ENCODE assay signal across 38 cellular contexts in the genomic region with DNA sequence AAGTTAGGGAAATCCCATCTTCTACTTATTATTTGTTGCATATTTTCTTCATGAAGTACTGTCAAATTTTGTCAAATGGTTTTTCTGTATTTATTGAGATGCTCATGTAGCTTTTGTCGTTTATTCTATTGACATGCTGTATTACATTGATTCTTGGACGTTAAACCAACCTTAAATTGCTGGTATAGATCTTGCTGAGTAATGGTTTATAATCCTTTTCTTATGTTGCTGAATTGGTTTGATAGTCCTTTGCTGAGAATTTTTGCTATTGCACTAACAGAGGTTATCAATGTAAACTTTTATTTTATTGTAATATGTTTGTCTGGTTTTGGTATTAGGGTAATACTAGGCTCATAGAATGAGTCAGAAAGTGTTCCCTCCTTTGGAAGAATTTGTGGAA. TPM values are rescaled to one million over a fixed set of nuclear protein-coding genes. Genes with fewer than 3 reads are reported as not detected.
"Had no signal": no experiment of that assay in that cellular context is flagged by ENCODE, and none has a peak within 500 bp of the region (broad histone marks: within the 10 kb centered on the region; RNA-seq: fewer than 3 reads in every experiment).

No MANE protein-coding gene starts in this region.

- H3K4me1 ChIP-seq: adrenal gland, ascending aorta, body of pancreas, breast epithelium had no signal

- H3K9me3 ChIP-seq: ascending aorta, body of pancreas, breast epithelium had no signal

- H3K27me3 ChIP-seq: adrenal gland, ascending aorta, body of pancreas, brain microvascular endothelial cell, breast epithelium had no signal

- ATAC-seq: activated naive CD4-positive, alpha-beta T cell treated with anti-CD3 and anti-CD28 coated beads, Interleukin-2, amount 50 U/mL, for 72 hours; activated naive CD8-positive, alpha-beta T cell treated with anti-CD3 and anti-CD28 coated beads, Interleukin-2, amount 50 U/mL, for 24 hours; activated T-cell treated with anti-CD3 and anti-CD28 coated beads, Interleukin-2, amount 50 U/mL, for 4 hours; activated T-cell treated with anti-CD3 and anti-CD28 coated beads, Interleukin-2, amount 50 U/mL, for 72 hours; activated T-helper 17 cell treated with anti-CD3 and anti-CD28 coated beads, Interleukin-2, amount 50 U/mL, for 72 hours; body of pancreas had no signal

- H3K4me3 ChIP-seq: adrenal gland, ascending aorta, body of pancreas, breast epithelium, cardiac muscle cell had no signal

- H3K27ac ChIP-seq: adrenal gland, ascending aorta, body of pancreas, brain microvascular endothelial cell, breast epithelium, cardiac muscle cell had no signal

- FAIRE-seq: astrocyte, bronchial epithelial cell had no signal

- DNase-seq: activated effector memory CD4-positive, alpha-beta T cell treated with anti-CD3 and anti-CD28 coated beads, Interleukin-2, amount 50 U/mL, for 16 hours; activated effector memory CD4-positive, alpha-beta T cell treated with Interleukin-2 at 50 U/mL for 16 hours; activated gamma-delta T cell; activated gamma-delta T cell treated with Interleukin-2 at 50 U/mL for 16 hours; activated naive CD4-positive, alpha-beta T cell; activated naive CD4-positive, alpha-beta T cell treated with anti-CD3 and anti-CD28 coated beads for 36 hours; activated naive CD4-positive, alpha-beta T cell treated with anti-CD3 and anti-CD28 coated beads, Interleukin-2, amount 10 ng/mL, durations not matched to agents 7 days and 5 days; activated naive CD4-positive, alpha-beta T cell treated with anti-CD3 and anti-CD28 coated beads, Interleukin-2, amount 50 U/mL, for 16 hours; activated naive CD4-positive, alpha-beta T cell treated with Interleukin-2 at 50 U/mL for 16 hours; activated naive CD8-positive, alpha-beta T cell treated with anti-CD3 and anti-CD28 coated beads for 36 hours; activated naive CD8-positive, alpha-beta T cell treated with anti-CD3 and anti-CD28 coated beads, Interleukin-2, amount 10 ng/mL, durations not matched to agents 7 days and 5 days; activated naive CD8-positive, alpha-beta T cell treated with anti-CD3 and anti-CD28 coated beads, Interleukin-2, amount 50 U/mL, for 24 hours; activated T-cell treated with anti-CD3 and anti-CD28 coated beads, Interleukin-2, amount 50 U/mL, for 1 hour; activated T-cell treated with anti-CD3 and anti-CD28 coated beads, Interleukin-2, amount 50 U/mL, for 24 hours; activated T-cell treated with anti-CD3 and anti-CD28 coated beads, Interleukin-2, amount 50 U/mL, for 4 hours; activated T-cell treated with anti-CD3 and anti-CD28 coated beads, Interleukin-2, amount 50 U/mL, for 48 hours; activated T-cell treated with anti-CD3 and anti-CD28 coated beads, Interleukin-2, amount 50 U/mL, for 72 hours; adrenal gland; amniotic stem cell; amygdala; anterior cingulate cortex; aorta; body of pancreas; brain microvascular endothelial cell; caudate nucleus; central memory CD4-positive, alpha-beta T cell; cerebellar nuclear complex had no signal

- H3K36me3 ChIP-seq: adrenal gland, ascending aorta, brain microvascular endothelial cell, breast epithelium, cardiac muscle cell had no signal

RNA-seq across cellular contexts. Expression of gene COL6A5, which starts 54.3 kb away (rescaled TPM):
- total RNA-seq: activated naive CD4-positive, alpha-beta T cell treated with anti-CD3 and anti-CD28 coated beads for 36 hours; activated naive CD4-positive, alpha-beta T cell treated with anti-CD3 and anti-CD28 coated beads, Interleukin-2, amount 50 U/mL, for 72 hours; activated naive CD8-positive, alpha-beta T cell treated with anti-CD3 and anti-CD28 coated beads for 36 hours; activated naive CD8-positive, alpha-beta T cell treated with anti-CD3 and anti-CD28 coated beads, Interleukin-2, amount 10 ng/mL, durations not matched to agents 7 days and 5 days; activated T-cell treated with anti-CD3 and anti-CD28 coated beads, Interleukin-2, amount 50 U/mL, for 4 hours; activated T-cell treated with anti-CD3 and anti-CD28 coated beads, Interleukin-2, amount 50 U/mL, for 72 hours; activated T-helper 17 cell treated with anti-CD3 and anti-CD28 coated beads, Interleukin-2, amount 50 U/mL, for 72 hours; activated T-helper 2 cell treated with anti-CD3 and anti-CD28 coated beads, Interferon-gamma antibody, Interleukin-2, Interleukin-4, amounts not matched to agents 10 μg/mL and 5 μg/mL and 100 μg/mL, durations not matched to agents 14 hours and 24 hours and 36 hours; aorta; ascending aorta; body of pancreas; breast epithelium; bronchial epithelial cell; cardiac muscle cell; cardiac septum; chondrocyte had no signal
- polyA plus RNA-seq: adipose tissue, adrenal gland, aorta, cardiac muscle cell had no signal
